16 cellular contexts compared by ENCODE assay signal in genomic region chr10:24485299-24485698, GRCh38.
"Had no signal": no experiment of that assay in that cellular context is flagged by ENCODE, and none has a peak within 500 bp of the region (broad histone marks: within the 10 kb centered on the region; RNA-seq: fewer than 3 reads in every experiment).

No MANE protein-coding gene starts in this region.

- H3K27me3 ChIP-seq: brain microvascular endothelial cell, sigmoid colon had no signal

- H3K4me3 ChIP-seq: sigmoid colon had no signal

- DNase-seq: activated CD4-positive, alpha-beta T cell treated with anti-CD3 and anti-CD28 coated beads, Interleukin-2, amount 10 ng/mL, durations not matched to agents 7 days and 5 days; amygdala; brain microvascular endothelial cell; cerebellar nuclear complex; dermis blood vessel endothelial cell; erythroblast; hippocampal formation; kidney glomerular epithelial cell; natural killer cell; nucleus accumbens; sigmoid colon; stimulated activated CD4-positive, alpha-beta T cell treated with anti-CD3 and anti-CD28 coated beads, Interleukin-4, amount 100 ng/mL, for 1 hour; stimulated activated CD8-positive, alpha-beta memory T cell treated with anti-CD3 and anti-CD28 coated beads, Interleukin-4, amount 100 ng/mL, for 48 hours; T-helper 17 cell had no signal

- ATAC-seq: activated naive CD4-positive, alpha-beta T cell treated with anti-CD3 and anti-CD28 coated beads, Interleukin-2, amount 50 U/mL, for 72 hours; natural killer cell; T-helper 17 cell; WTC11 had no signal

- H3K36me3 ChIP-seq: sigmoid colon had no signal

- H3K4me1 ChIP-seq: sigmoid colon had no signal

- H3K9me3 ChIP-seq: sigmoid colon had no signal

- H3K27ac ChIP-seq: brain microvascular endothelial cell, sigmoid colon had no signal
